16 cellular contexts compared by ENCODE assay signal in genomic region chr11:126098204-126098769, GRCh38. TPM values are rescaled to one million over a fixed set of nuclear protein-coding genes. Genes with fewer than 3 reads are reported as not detected.
A peak's percentile ranks its signal among the peaks of the same experiment; 100 is the strongest.
DNase-seq lines count a peak whose midpoint lies in the region; FAIRE-seq and TF ChIP-seq lines count a peak whose summit lies in the region.
"Had no signal": no experiment of that assay in that cellular context is flagged by ENCODE, and none has a peak within 500 bp of the region (broad histone marks: within the 10 kb centered on the region; RNA-seq: fewer than 3 reads in every experiment).

No MANE protein-coding gene starts in this region.

- WGBS in H1 (ENCODE audit: extremely low coverage in 1 of 2, insufficient coverage in 1 of 2, insufficient read length in 1 of 2, insufficient replicate concordance in 2 of 2, low coverage in 1 of 2, low lambda C conversion rate in 2 of 2, missing lambda C conversion rate in 1 of 2), 2 experiments: 76% methylated on average over 7 of the region's 7 CpGs; no CpG with 5 or more reads in 1 of the 2 experiments
- 74 to 81% methylated on average over 7 of the region's 7 CpGs for WGBS in sigmoid colon, 2 donors

- no peak overlapping the region for H3K56ac ChIP-seq in H1 (replicated peaks; ENCODE audit: insufficient read length, low read depth, low read length)

- no peak overlapping the region for H3K4ac ChIP-seq in H1 (replicated peaks; ENCODE audit: insufficient read length, low read depth, low read length)

- no peak overlapping the region for H4K91ac ChIP-seq in H1 (replicated peaks; ENCODE audit: insufficient read length, low read length)

- CTCF ChIA-PET in H1 (lab: Charles Lee; ENCODE audit: partially characterized antibody): interaction anchor here (0.7 to 2.1 kb wide), 5 partner anchors 10 to 19 kb away, joined by 3 to 7 read pairs (median 4); no protein-coding TSS in a partner anchor

- H3K27me3 Mint-ChIP-seq in nephron progenitor cell (ENCODE audit: low read depth, poor library complexity): peaks cover 13% of the 10 kb centered on the region

- H2AK5ac ChIP-seq in H1 (ENCODE audit: low read depth, low read length): no peak overlapping the region

- no peak overlapping the region; the same call in 1 of the 2 replicates for H2BK20ac ChIP-seq in H1 (ENCODE audit: low read length)

- no peaks in the 10 kb centered on the region for H3K9me3 Mint-ChIP-seq in nephron progenitor cell
- H3K9me3 Mint-ChIP-seq: CD8-positive, alpha-beta T cell had no signal

- H3K27ac Mint-ChIP-seq in nephron progenitor cell: no peak overlapping the region
- H3K27ac Mint-ChIP-seq: CD8-positive, alpha-beta T cell had no signal

- H3K4me3 Mint-ChIP-seq in nephron progenitor cell: peak overlapping the region; percentile 37
- H3K4me3 Mint-ChIP-seq: CD14-positive monocyte; CD8-positive, alpha-beta T cell had no signal

- H3K4me3 ChIP-seq in H1 (ENCODE audit: extremely low read depth in 1 of 4, insufficient read depth in 2 of 4, low read depth in 3 of 4, low read length in 4 of 4) (no peak overlapping the region), sigmoid colon (no peak overlapping the region)

- H3K27ac ChIP-seq in H1 (ENCODE audit: low read depth, low read length) (no peak overlapping the region), sigmoid colon (no peak overlapping the region)
- H3K27ac ChIP-seq: 22Rv1 had no signal

- FAIRE-seq in H1 (lab: Jason Lieb, UNC): no peak
- FAIRE-seq: D721Med had no signal

- H3K36me3 ChIP-seq in H1 (ENCODE audit: control insufficient read depth in 2 of 4, insufficient read depth in 4 of 4, low read length in 3 of 4) (no peaks in the 10 kb centered on the region), sigmoid colon (no peaks in the 10 kb centered on the region)

- H3K4me2 ChIP-seq in H1 (ENCODE audit: insufficient read depth in 1 of 2, low read depth in 2 of 2, low read length in 2 of 2): no peak overlapping the region

- no peak overlapping the region for H4K8ac ChIP-seq in H1 (ENCODE audit: extremely low read depth, insufficient read depth, low read length)

- no peak for TF ChIP-seq RAD21 in H1 (IDR thresholded peaks at IDR 0.05 in 1 of 2, conservative IDR thresholded peaks at IDR 0.05 in 1 of 2; ENCODE audit: low read depth in 2 of 2, low read length in 2 of 2)

- H3K27me3 ChIP-seq in H1 (replicated peaks in 1 of 4; ENCODE audit: control insufficient read depth in 3 of 4, extremely low read depth in 1 of 4, insufficient read depth in 3 of 4, low read length in 3 of 4) (no peaks in the 10 kb centered on the region), sigmoid colon (no peaks in the 10 kb centered on the region)

- no peaks in the 10 kb centered on the region for H3K79me1 ChIP-seq in H1 (ENCODE audit: low read depth, low read length)

- H2BK5ac ChIP-seq in H1 (ENCODE audit: low read depth, low read length): no peak overlapping the region

- no peak for TF ChIP-seq EP300 in H1 (IDR thresholded peaks at IDR 0.05; ENCODE audit: borderline replicate concordance in 1 of 2, low read depth in 2 of 2, low read length in 2 of 2)
- TF ChIP-seq EP300 in sigmoid colon (IDR thresholded peaks at IDR 0.05): no peak

- TF ChIP-seq CTCF in H1 (IDR thresholded peaks at IDR 0.05; ENCODE audit: control extremely low read depth in 1 of 3, insufficient read depth in 1 of 3, low read depth in 1 of 3, low read length in 3 of 3) (no peak), nephron progenitor cell (IDR thresholded peaks at IDR 0.05) (no peak), sigmoid colon (IDR thresholded peaks at IDR 0.05) (no peak)

- H2AFZ ChIP-seq in H1 (ENCODE audit: low read length): peak overlapping the region; percentile 60; the same call in 1 of the 2 replicates

- no peak overlapping the region for H4K5ac ChIP-seq in H1 (ENCODE audit: insufficient read length, low read depth, low read length)

- no peak overlapping the region for H2BK12ac ChIP-seq in H1 (ENCODE audit: low read depth, low read length)

- POLR2A ChIA-PET in H1 (lab: Charles Lee; ENCODE audit: partially characterized antibody): no interaction called here

- no peak for TF ChIP-seq POLR2A in H1 (IDR thresholded peaks at IDR 0.05; ENCODE audit: control extremely low read depth in 1 of 2, low read depth in 2 of 2, low read length in 2 of 2)
- TF ChIP-seq POLR2A in sigmoid colon (IDR thresholded peaks at IDR 0.05): no peak

- H3K18ac ChIP-seq in H1 (ENCODE audit: extremely low read depth, low read length): no peak overlapping the region; the same call in 1 of the 2 replicates

- H3K79me2 ChIP-seq in H1 (ENCODE audit: control insufficient read depth in 1 of 2, insufficient read depth in 2 of 2, low read length in 2 of 2): no peaks in the 10 kb centered on the region

- DNase-seq in DMS 273 (lab: John Stamatoyannopoulos, UW; ENCODE audit: unreplicated experiment) (peak; percentile 18), DMS 273 treated with DMSO at 0.1 percent for 48 hours (lab: John Stamatoyannopoulos, UW) (no peak), H1 (ENCODE audit: low read depth in 1 of 2, low spot score in 2 of 2) (no peak), nephron progenitor cell (no peak), sigmoid colon (peak; percentile 27), SW 1271 (lab: John Stamatoyannopoulos, UW) (no peak)
- DNase-seq in stimulated activated naive CD4-positive, alpha-beta T cell treated with Interleukin-2 at 50 U/mL for 16 hours (lab: John Stamatoyannopoulos, UW): no peak
- DNase-seq in activated CD4-positive, alpha-beta T cell treated with anti-CD3 and anti-CD28 coated beads, Interleukin-2, amount 50 U/mL, for 1 hour: no peak
- DNase-seq: CD8-positive, alpha-beta T cell; COR-L47; DMS53; GF-D8; H7 had no signal

- H3K9me3 ChIP-seq in H1 (ENCODE audit: insufficient read depth in 2 of 2, low read depth in 1 of 2, low read length in 1 of 2): no peaks in the 10 kb centered on the region
- H3K9me3 ChIP-seq in sigmoid colon: no peaks in the 10 kb centered on the region

- H2BK120ac ChIP-seq in H1 (replicated peaks; ENCODE audit: low read depth, low read length): no peak overlapping the region

- no peak overlapping the region for H3K23ac ChIP-seq in H1 (ENCODE audit: insufficient read length)

- H3K23me2 ChIP-seq in H1 (ENCODE audit: low read depth, low read length): 0 out of 2 replicates have a peak, but pooled peaks cover 3% of the 10 kb centered on the region

- H3K9ac ChIP-seq in H1 (replicated peaks in 1 of 4; ENCODE audit: extremely low read depth in 1 of 4, low read depth in 3 of 4, low read length in 3 of 4): no peak overlapping the region

- H3K4me1 ChIP-seq in H1 (replicated peaks in 1 of 4; ENCODE audit: control insufficient read depth in 3 of 4, insufficient read depth in 4 of 4, low read length in 3 of 4) (peaks cover 2 to 11% (median 3%) of the 10 kb centered on the region in 4 experiments; a peak in 5 of 7 replicates), sigmoid colon (peaks cover 0 to 23% (median 16%) of the 10 kb centered on the region in 4 donors)

- no peaks in the 10 kb centered on the region for H4K20me1 ChIP-seq in H1 (replicated peaks in 1 of 2; ENCODE audit: control insufficient read depth in 1 of 2, insufficient read depth in 2 of 2, low read length in 2 of 2)

- 0 out of 2 replicates have a peak overlapping the region, but pooled peaks have one; percentile 0 for H2BK15ac ChIP-seq in H1 (ENCODE audit: low read length)

- peaks cover 67% of the 10 kb centered on the region for H3K4me1 Mint-ChIP-seq in nephron progenitor cell

- intact Hi-C loops in sigmoid colon (cut with DNase I): no loop called here

- no peak overlapping the region for H3K14ac ChIP-seq in H1 (ENCODE audit: insufficient read length)

- no peaks in the 10 kb centered on the region for H3K36me3 Mint-ChIP-seq in nephron progenitor cell (ENCODE audit: low read depth)
- H3K36me3 Mint-ChIP-seq: CD14-positive monocyte; CD8-positive, alpha-beta T cell had no signal

TF ChIP-seq in H1, 55 proteins besides CTCF, POLR2A, EP300 and RAD21:
- TF ChIP-seq BACH1 (IDR thresholded peaks at IDR 0.05; ENCODE audit: low read length): no peak
- TF ChIP-seq JUND (IDR thresholded peaks at IDR 0.05; ENCODE audit: low read length): no peak
TF ChIP-seq in H1: peak in this region for 0.

RNA-seq across cellular contexts. Expression of gene CDON, which starts 35.6 kb away (rescaled TPM):
- 32.5 and 32.9 TPM in 2 replicates for total RNA-seq in H1 (2021; fragmentation: NEBNext Ultra II Directional; extraction: Animal tissue kit (Norgen Biotek cat#: 25700))
- polyA plus RNA-seq in H1 (2011; rRNA removed): 11.0 and 11.5 TPM in 2 replicates
- 9.9 TPM for polyA plus RNA-seq in H1 (2011; cell fraction: cytosol; rRNA removed)
- 17.0 TPM for polyA plus RNA-seq in H1 (2011; cell fraction: nucleus; rRNA removed)
- polyA plus RNA-seq in H1 (2012, experiment 1 of 2): 8.7 to 16.6 TPM (median 13.3 TPM) in 4 replicates
- 1.1 TPM for polyA plus RNA-seq in H1 (2012, experiment 2 of 2)
- polyA plus RNA-seq in H1 (2013, experiment 1 of 2): 13.0 TPM
- polyA plus RNA-seq in H1 (2013, experiment 2 of 2): 14.4 TPM
- 38.4 and 52.2 TPM in 2 replicates for polyA minus RNA-seq in H1 (2011; rRNA and poly(A)+ RNA removed)
- polyA minus RNA-seq in H1 (2011; cell fraction: cytosol; rRNA and poly(A)+ RNA removed): 25.5 TPM
- 43.3 TPM for polyA minus RNA-seq in H1 (2011; cell fraction: nucleus; rRNA and poly(A)+ RNA removed)
- total RNA-seq in sigmoid colon: 10 to 100 TPM; 48.9 to 88.1 (median 66.3) TPM
- polyA plus RNA-seq in sigmoid colon: 1 to 10 TPM in 1 of 3 donors, under 1 TPM in 2; under 0.01 to 3.4 (median 0.60) TPM
- polyA plus RNA-seq: CD14-positive monocyte had no signal

Comparison
In these comparisons a context has a peak if more than half of its experiments do, and no peak if none do; other contexts are left out.
1. DNase-seq: peak in DMS 273 (single experiment) and sigmoid colon (single experiment); none in DMS 273 treated with DMSO at 0.1 percent for 48 hours (single experiment), H1 (0 of 2), nephron progenitor cell (single experiment), stimulated activated naive CD4-positive, alpha-beta T cell treated with Interleukin-2 at 50 U/mL for 16 hours (single experiment), SW 1271 (0 of 2) and activated CD4-positive, alpha-beta T cell treated with anti-CD3 and anti-CD28 coated beads, Interleukin-2, amount 50 U/mL, for 1 hour (single experiment).